ENCODE assay signal across 10 cellular contexts in genomic region chr2:54551123-54551756, GRCh38.
DNase-seq lines count a peak whose midpoint lies in the region; ATAC-seq and TF ChIP-seq lines count a peak whose summit lies in the region.
"Had no signal": no experiment of that assay in that cellular context is flagged by ENCODE, and none has a peak within 500 bp of the region (broad histone marks: within the 10 kb centered on the region; RNA-seq: fewer than 3 reads in every experiment).

No MANE protein-coding gene starts in this region.

- no peak for TF ChIP-seq CTCF in tibial artery (IDR thresholded peaks at IDR 0.05)

- peaks cover 0 to 32% (median 16%) of the 10 kb centered on the region in 4 donors for H3K4me1 ChIP-seq in tibial artery

- ATAC-seq in GM21423 (IDR thresholded peaks at IDR 0.05; ENCODE audit: unreplicated experiment) (peak; percentile 49), HG03354 (IDR thresholded peaks at IDR 0.05; ENCODE audit: poor library complexity, severe bottlenecking, unreplicated experiment) (peak; percentile 65)
- ATAC-seq in stimulated activated naive CD8-positive, alpha-beta T cell treated with anti-CD3 and anti-CD28 coated beads, Interleukin-15, Interleukin-2, amounts not matched to agents 100 U/mL and 50 U/mL, for 24 hours: no peak

- no peak overlapping the region for H3K27ac ChIP-seq in tibial artery

- H3K9me3 ChIP-seq in tibial artery: no peaks in the 10 kb centered on the region

- H3K4me3 ChIP-seq in tibial artery: no peak overlapping the region

- peak; percentile 24 for DNase-seq in COLO668 (lab: John Stamatoyannopoulos, UW; ENCODE audit: unreplicated experiment)
- DNase-seq in islet precursor cell: peak; percentile 89
- no peak for DNase-seq in stimulated activated naive CD8-positive, alpha-beta T cell treated with anti-CD3 and anti-CD28 coated beads, Interleukin-15, Interleukin-2, amounts not matched to agents 100 U/mL and 50 U/mL, for 24 hours
- DNase-seq in putamen (ENCODE audit: low spot score): no peak
- DNase-seq in NCI-H774 (lab: John Stamatoyannopoulos, UW): no peak
- DNase-seq in tibial artery: no peak
- DNase-seq: amygdala, IMR-90 had no signal

- no peaks in the 10 kb centered on the region for H3K36me3 ChIP-seq in tibial artery

- intact Hi-C loops in tibial artery (cut with DNase I; ENCODE audit: low total_unique reads): no loop called here

- no peaks in the 10 kb centered on the region for H3K27me3 ChIP-seq in tibial artery

Comparison
In these comparisons a context has a peak if more than half of its experiments do, and no peak if none do; other contexts are left out.
1. DNase-seq: peak in COLO668 (single experiment) and islet precursor cell (single experiment); none in stimulated activated naive CD8-positive, alpha-beta T cell treated with anti-CD3 and anti-CD28 coated beads, Interleukin-15, Interleukin-2, amounts not matched to agents 100 U/mL and 50 U/mL, for 24 hours (single experiment), putamen (single experiment), NCI-H774 (single experiment) and tibial artery (0 of 2).